In the genomic region with DNA sequence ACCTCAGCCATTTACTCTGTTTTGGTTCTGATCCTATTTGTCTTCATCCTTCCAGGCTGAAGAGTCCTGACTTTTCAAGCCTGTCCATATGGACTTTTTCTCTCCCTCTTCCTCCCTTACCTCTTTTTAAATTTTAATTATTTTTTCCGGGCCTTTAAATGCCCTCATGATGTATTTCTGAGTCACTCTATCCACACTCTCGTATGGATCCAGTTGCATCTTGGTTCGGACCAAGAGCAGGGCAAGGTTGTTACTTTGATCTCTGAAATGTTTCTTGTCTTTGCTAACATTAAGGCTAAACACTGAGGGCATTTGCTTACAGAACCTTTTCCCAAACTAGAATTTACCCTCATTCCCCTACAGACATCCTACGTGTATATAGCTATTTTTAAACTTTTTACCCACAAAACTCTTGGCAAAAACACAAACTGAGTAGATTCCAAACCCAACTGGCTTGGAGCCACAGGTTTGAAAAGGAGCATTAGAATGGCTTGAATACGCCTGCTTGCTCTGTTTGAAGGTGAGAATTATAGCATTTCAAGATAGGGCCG, we compare ENCODE assay signal across 24 cellular contexts. TPM values are rescaled to one million over a fixed set of nuclear protein-coding genes. Genes with fewer than 3 reads are reported as not detected.
A peak's percentile ranks its signal among the peaks of the same experiment; 100 is the strongest.
DNase-seq lines count a peak whose midpoint lies in the region; ATAC-seq, FAIRE-seq and TF ChIP-seq lines count a peak whose summit lies in the region.
"Had no signal": no experiment of that assay in that cellular context is flagged by ENCODE, and none has a peak within 500 bp of the region (broad histone marks: within the 10 kb centered on the region; RNA-seq: fewer than 3 reads in every experiment).

No MANE protein-coding gene starts in this region.

- WGBS in HepG2 (ENCODE audit: low lambda C conversion rate): 9% methylated on average over 6 of the region's 6 CpGs
- 70% methylated on average over 6 of the region's 6 CpGs for WGBS in right lobe of liver (ENCODE audit: insufficient coverage, low coverage, low lambda C conversion rate, missing lambda C conversion rate)
- WGBS in aorta, 2 donors: 5 to 7% methylated on average over 6 of the region's 6 CpGs

- H3K36me3 Mint-ChIP-seq in Caco-2 (ENCODE audit: insufficient read depth, unreplicated experiment): peaks cover 4% of the 10 kb centered on the region
- H3K36me3 Mint-ChIP-seq: memory B cell had no signal

- no peak overlapping the region for H3K4me3 ChIP-seq in HepG2 (replicated peaks in 1 of 3; ENCODE audit: insufficient read depth in 1 of 3, low read depth in 2 of 3, low read length in 3 of 3)
- no peak overlapping the region for H3K4me3 ChIP-seq in right lobe of liver
- H3K4me3 ChIP-seq in cardiac fibroblast (replicated peaks in 1 of 2; ENCODE audit: low read depth in 2 of 2, low read length in 2 of 2): no peak overlapping the region
- H3K4me3 ChIP-seq in aorta (ENCODE audit: low read length in 2 of 2): no peak overlapping the region
- no peak overlapping the region for H3K4me3 ChIP-seq in Caco-2 (ENCODE audit: low read depth, low read length)
- H3K4me3 ChIP-seq: A549 had no signal

- no peak for TF ChIP-seq POLR2A in HepG2 (IDR thresholded peaks at IDR 0.05; ENCODE audit: insufficient read depth in 1 of 2, low read depth in 2 of 2, low read length in 2 of 2)
- no peak for TF ChIP-seq POLR2A in right lobe of liver (IDR thresholded peaks at IDR 0.05)

- H2AFZ ChIP-seq in HepG2 (ENCODE audit: low read length): no peak overlapping the region

- in situ Hi-C loops in HepG2 (cut with HindIII; ENCODE audit: extremely low pct_ligation_motif_present, low pct_unique_long_range_greater_than_20kb): no loop called here

- POLR2A ChIA-PET in HepG2 (lab: Yijun Ruan, JAX) (no interaction called here), Caco-2 (lab: Charles Lee) (no interaction called here)

- H3K4me1 Mint-ChIP-seq in Caco-2 (ENCODE audit: low read depth, unreplicated experiment): peaks cover 10% of the 10 kb centered on the region
- H3K4me1 Mint-ChIP-seq: activated naive CD8-positive, alpha-beta T cell treated with anti-CD3 and anti-CD28 coated beads, Interleukin-2, amount 50 U/mL, for 24 hours; activated T-helper 17 cell treated with anti-CD3 and anti-CD28 coated beads, Interleukin-2, amount 50 U/mL, for 72 hours; memory B cell had no signal

- no peaks in the 10 kb centered on the region for H3K27me3 Mint-ChIP-seq in Caco-2 (ENCODE audit: insufficient read depth, unreplicated experiment)
- H3K27me3 Mint-ChIP-seq: activated naive CD8-positive, alpha-beta T cell treated with anti-CD3 and anti-CD28 coated beads, Interleukin-2, amount 50 U/mL, for 24 hours had no signal

- TF ChIP-seq CTCF in HepG2 (CRISPR knock-in tag; IDR thresholded peaks at IDR 0.05) (no peak), right lobe of liver (IDR thresholded peaks at IDR 0.05) (no peak), cardiac fibroblast (IDR thresholded peaks at IDR 0.05; ENCODE audit: low read depth, low read length) (no peak), Caco-2 (IDR thresholded peaks at IDR 0.05; ENCODE audit: insufficient read depth in 1 of 2, low read depth in 1 of 2, low read length in 1 of 2, severe bottlenecking in 1 of 2, unreplicated experiment in 1 of 2) (no peak)

- intact Hi-C loops in HepG2 (cut with micrococcal nuclease; ENCODE audit: unreplicated experiment) (no loop called here), right lobe of liver (cut with DNase I) (no loop called here), left ventricle myocardium superior (cut with micrococcal nuclease) (no loop called here), aorta (cut with DNase I) (no loop called here), Caco-2 (cut with micrococcal nuclease; ENCODE audit: unreplicated experiment) (no loop called here)

- H3K4me2 ChIP-seq in HepG2 (ENCODE audit: low read depth, low read length): peak overlapping the region; percentile 32; the same call in 1 of the 2 replicates

- no peaks in the 10 kb centered on the region for H4K20me1 ChIP-seq in HepG2 (ENCODE audit: insufficient read depth, low read length)

- H3K27ac Mint-ChIP-seq in Caco-2 (ENCODE audit: unreplicated experiment): no peak overlapping the region
- H3K27ac Mint-ChIP-seq: activated naive CD8-positive, alpha-beta T cell treated with anti-CD3 and anti-CD28 coated beads, Interleukin-2, amount 50 U/mL, for 24 hours; activated T-helper 17 cell treated with anti-CD3 and anti-CD28 coated beads, Interleukin-2, amount 50 U/mL, for 72 hours; CD4-positive, alpha-beta T cell; effector memory CD8-positive, alpha-beta T cell; HFFc6; memory B cell had no signal

- TF ChIP-seq EP300 in HepG2 (IDR thresholded peaks at IDR 0.05; ENCODE audit: low read depth in 2 of 2, low read length in 2 of 2) (no peak), HepG2 (CRISPR knock-in tag; IDR thresholded peaks at IDR 0.05; ENCODE audit: borderline replicate concordance) (no peak)

- no peaks in the 10 kb centered on the region for H3K79me2 ChIP-seq in HepG2 (ENCODE audit: insufficient read depth, low read length)

- no peak for ATAC-seq in HepG2
- ATAC-seq in right lobe of liver: no peak
- ATAC-seq in left ventricle myocardium superior: peak; percentile 11
- ATAC-seq in aorta (ENCODE audit: low FRiP score): no peak
- ATAC-seq: activated naive CD8-positive, alpha-beta T cell treated with anti-CD3 and anti-CD28 coated beads, Interleukin-2, amount 50 U/mL, for 24 hours; activated T-helper 17 cell treated with anti-CD3 and anti-CD28 coated beads, Interleukin-2, amount 50 U/mL, for 72 hours; effector memory CD8-positive, alpha-beta T cell had no signal

- no peaks in the 10 kb centered on the region for H3K9me3 Mint-ChIP-seq in Caco-2 (ENCODE audit: unreplicated experiment)
- H3K9me3 Mint-ChIP-seq: activated naive CD8-positive, alpha-beta T cell treated with anti-CD3 and anti-CD28 coated beads, Interleukin-2, amount 50 U/mL, for 24 hours; activated T-helper 17 cell treated with anti-CD3 and anti-CD28 coated beads, Interleukin-2, amount 50 U/mL, for 72 hours; CD4-positive, alpha-beta T cell; effector memory CD8-positive, alpha-beta T cell; HFFc6; memory B cell; nephron had no signal

- H3K27me3 ChIP-seq in HepG2 (ENCODE audit: control insufficient read depth in 1 of 2, insufficient read depth in 2 of 2, low read length in 2 of 2) (peaks cover 0 to 23% of the 10 kb centered on the region in 2 experiments; a peak in 2 of 5 replicates), right lobe of liver (no peaks in the 10 kb centered on the region), aorta (ENCODE audit: control insufficient read depth in 1 of 2, insufficient read depth in 2 of 2, low read length in 1 of 2) (no peaks in the 10 kb centered on the region), Caco-2 (replicated peaks; ENCODE audit: control insufficient read depth, insufficient read depth, low read length) (no peaks in the 10 kb centered on the region)

- no peak for FAIRE-seq in HepG2 (lab: Jason Lieb, UNC)
- FAIRE-seq: A549, kidney had no signal

- H3K4me3 Mint-ChIP-seq in Caco-2 (ENCODE audit: unreplicated experiment): no peak overlapping the region
- H3K4me3 Mint-ChIP-seq: activated naive CD8-positive, alpha-beta T cell treated with anti-CD3 and anti-CD28 coated beads, Interleukin-2, amount 50 U/mL, for 24 hours; activated T-helper 17 cell treated with anti-CD3 and anti-CD28 coated beads, Interleukin-2, amount 50 U/mL, for 72 hours; CD4-positive, alpha-beta T cell; effector memory CD8-positive, alpha-beta T cell; HFFc6; memory B cell; nephron had no signal

- peaks cover 30% of the 10 kb centered on the region for H3K4me1 ChIP-seq in HepG2 (ENCODE audit: insufficient read depth, low read length)
- H3K4me1 ChIP-seq in right lobe of liver: peaks cover 0 to 4% (median 0%) of the 10 kb centered on the region in 4 donors
- H3K4me1 ChIP-seq in aorta (ENCODE audit: control insufficient read depth in 1 of 2, insufficient read depth in 2 of 2, low read length in 2 of 2): peaks cover 0 to 8% of the 10 kb centered on the region in 2 donors
- no peaks in the 10 kb centered on the region for H3K4me1 ChIP-seq in Caco-2

- CTCF ChIA-PET in HepG2 (lab: Yijun Ruan, JAX; ENCODE audit: low intra/inter-chr PET ratio, low total read pairs): no interaction called here
- CTCF ChIA-PET in Caco-2 (lab: Charles Lee): interaction anchor here (0.8 kb wide), 1 partner anchor 9 kb away, joined by 5 read pairs; no protein-coding TSS in a partner anchor

- DNase-seq in HepG2 (ENCODE audit: low spot score): no peak
- DNase-seq in right lobe of liver: no peak
- DNase-seq in cardiac fibroblast (ENCODE audit: low read depth in 2 of 2): peak; percentile 26 to 72
- DNase-seq in left ventricle myocardium superior: no peak
- DNase-seq in aorta: no peak
- no peak for DNase-seq in Caco-2
- DNase-seq in CD1c-positive myeloid dendritic cell (ENCODE audit: extremely low spot score): no peak
- no peak for DNase-seq in SKM-1 (lab: John Stamatoyannopoulos, UW; ENCODE audit: unreplicated experiment)
- DNase-seq: activated CD4-positive, alpha-beta T cell treated with anti-CD3 and anti-CD28 coated beads for 4 hours; activated naive CD8-positive, alpha-beta T cell treated with anti-CD3 and anti-CD28 coated beads, Interleukin-2, amount 50 U/mL, for 24 hours; CD4-positive, alpha-beta T cell; effector memory CD8-positive, alpha-beta T cell; HFFc6; KBM-7; kidney; NCI-H2029; posterior cingulate gyrus; RPMI8226; SW 1271 had no signal

- BruUV-seq in HepG2 (replicated peaks; lab: Mats Ljungman, UMichigan) (no TSS peak), Caco-2 (replicated peaks; lab: Mats Ljungman, UMichigan) (no TSS peak)

- TF ChIP-seq RAD21 in HepG2 (CRISPR knock-in tag; IDR thresholded peaks at IDR 0.05): no peak

- H3K27ac ChIP-seq in HepG2 (ENCODE audit: extremely low read length, insufficient read depth, low read length) (no peak overlapping the region), right lobe of liver (no peak overlapping the region), aorta (ENCODE audit: low read depth in 1 of 2, low read length in 2 of 2) (peak overlapping the region; percentile 75 to 94)
- H3K27ac ChIP-seq: A549 had no signal

- no peak overlapping the region for H3K9ac ChIP-seq in HepG2 (ENCODE audit: insufficient read depth, low read depth, low read length)

- H3K9me3 ChIP-seq in HepG2 (ENCODE audit: low read length): no peaks in the 10 kb centered on the region
- H3K9me3 ChIP-seq in right lobe of liver: no peaks in the 10 kb centered on the region
- no peaks in the 10 kb centered on the region for H3K9me3 ChIP-seq in aorta (ENCODE audit: control insufficient read depth, low read length)
- H3K9me3 ChIP-seq in Caco-2: no peaks in the 10 kb centered on the region
- H3K9me3 ChIP-seq: A549 had no signal

- H3K36me3 ChIP-seq in HepG2 (replicated peaks in 1 of 2; ENCODE audit: control insufficient read depth in 1 of 2, insufficient read depth in 2 of 2, low read length in 2 of 2): no peaks in the 10 kb centered on the region
- H3K36me3 ChIP-seq in right lobe of liver: no peaks in the 10 kb centered on the region
- no peaks in the 10 kb centered on the region for H3K36me3 ChIP-seq in aorta (ENCODE audit: control insufficient read depth in 1 of 2, insufficient read depth in 2 of 2, low read length in 1 of 2)
- no peaks in the 10 kb centered on the region for H3K36me3 ChIP-seq in Caco-2 (ENCODE audit: control insufficient read depth, insufficient read depth, low read length)

RNA-seq across cellular contexts. Expression of gene SERPINE3, which starts 47.4 kb away (rescaled TPM):
- total RNA-seq in HepG2 (2016; rRNA removed; fragmentation: Illumina TruSeq; extraction: Trizol): not detected in 2 replicates
- not detected in 2 replicates for total RNA-seq in HepG2 (2016; cell fraction: cytosol; rRNA removed; fragmentation: Illumina TruSeq; extraction: Trizol; ENCODE audit: low read depth)
- not detected in 2 replicates for total RNA-seq in HepG2 (2016; cell fraction: insoluble cytoplasmic fraction; rRNA removed; fragmentation: Illumina TruSeq; extraction: Trizol)
- not detected in 2 replicates for total RNA-seq in HepG2 (2016; cell fraction: membrane; rRNA removed; fragmentation: Illumina TruSeq; extraction: Trizol)
- total RNA-seq in HepG2 (2016; cell fraction: nucleus; rRNA removed; fragmentation: Illumina TruSeq; extraction: Trizol): not detected in 2 replicates
- not detected in 2 replicates for polyA plus RNA-seq in HepG2 (2011; rRNA removed)
- polyA plus RNA-seq in HepG2 (2011; cell fraction: cytosol; rRNA removed): not detected in 2 replicates
- not detected in 2 replicates for polyA plus RNA-seq in HepG2 (2011; cell fraction: nucleus; rRNA removed)
- polyA plus RNA-seq in HepG2 (2012): not detected in 2 replicates
- polyA plus RNA-seq in HepG2 (2016; cell fraction: cytosol; fragmentation: Illumina TruSeq; extraction: Trizol; ENCODE audit: low read depth): not detected in 2 replicates
- not detected in 2 replicates for polyA plus RNA-seq in HepG2 (2016; cell fraction: insoluble cytoplasmic fraction; fragmentation: Illumina TruSeq; extraction: Trizol; ENCODE audit: low read depth)
- not detected in 2 replicates for polyA plus RNA-seq in HepG2 (2016; cell fraction: membrane; fragmentation: Illumina TruSeq; extraction: Trizol; ENCODE audit: low read depth)
- not detected in 2 replicates for polyA plus RNA-seq in HepG2 (2016; cell fraction: nucleus; fragmentation: Illumina TruSeq; extraction: Trizol; ENCODE audit: insufficient read depth, low read depth)
- not detected in 2 replicates for polyA minus RNA-seq in HepG2 (2011; rRNA and poly(A)+ RNA removed; ENCODE audit: low replicate concordance)
- polyA minus RNA-seq in HepG2 (2011; cell fraction: cytosol; rRNA and poly(A)+ RNA removed): not detected in 2 replicates
- 0.26 TPM in 1 of 2 replicates, not detected in the other for polyA minus RNA-seq in HepG2 (2011; cell fraction: nucleus; rRNA and poly(A)+ RNA removed)
- not detected for total RNA-seq in right lobe of liver
- total RNA-seq in left ventricle myocardium superior: not detected
- not detected for total RNA-seq in aorta
- not detected for polyA plus RNA-seq in aorta
- total RNA-seq in Caco-2 (2022): not detected in 2 replicates
- total RNA-seq: activated T-helper 17 cell treated with anti-CD3 and anti-CD28 coated beads, Interleukin-2, amount 50 U/mL, for 72 hours; CD4-positive, alpha-beta T cell; HFFc6; kidney; NCI-H460 had no signal

Comparison
In these comparisons a context has a peak if more than half of its experiments do, and no peak if none do; other contexts are left out.
1. DNase-seq: peak in cardiac fibroblast (2 of 2); none in HepG2 (single experiment), right lobe of liver (0 of 3), left ventricle myocardium superior (single experiment), aorta (0 of 2), Caco-2 (0 of 2), CD1c-positive myeloid dendritic cell (single experiment) and SKM-1 (single experiment).
2. H3K27ac ChIP-seq: peak in aorta (2 of 2); none in HepG2 (single experiment) and right lobe of liver (0 of 3).